21 cellular contexts compared by ENCODE assay signal in genomic region chr14:42556551-42556950, GRCh38.
"Had no signal": no experiment of that assay in that cellular context is flagged by ENCODE, and none has a peak within 500 bp of the region (broad histone marks: within the 10 kb centered on the region; RNA-seq: fewer than 3 reads in every experiment).

No MANE protein-coding gene starts in this region.

- H2AFZ ChIP-seq: neural progenitor cell had no signal

- H3K4me2 ChIP-seq: neural progenitor cell, smooth muscle cell had no signal

- H3K4me3 Mint-ChIP-seq: activated naive CD4-positive, alpha-beta T cell treated with anti-CD3 and anti-CD28 coated beads, Interleukin-2, amount 50 U/mL, for 24 hours; naive thymus-derived CD4-positive, alpha-beta T cell; neural progenitor cell; T-helper 2 cell treated with Interferon-gamma antibody and Interleukin-4, amounts not matched to agents 5 μg/mL and 100 μg/mL, for 36 hours; type B pancreatic cell had no signal

- H3K36me3 Mint-ChIP-seq: activated naive CD4-positive, alpha-beta T cell treated with anti-CD3 and anti-CD28 coated beads, Interleukin-2, amount 50 U/mL, for 24 hours; neural progenitor cell; type B pancreatic cell had no signal

- ATAC-seq: naive thymus-derived CD4-positive, alpha-beta T cell; psoas muscle; sciatic nerve had no signal

- H3K36me3 ChIP-seq: ascending aorta, breast epithelium, esophagus muscularis mucosa, neural progenitor cell, stomach had no signal

- H3K27ac Mint-ChIP-seq: activated naive CD4-positive, alpha-beta T cell treated with anti-CD3 and anti-CD28 coated beads, Interleukin-2, amount 50 U/mL, for 24 hours; naive thymus-derived CD4-positive, alpha-beta T cell; neural progenitor cell; T-helper 2 cell treated with Interferon-gamma antibody and Interleukin-4, amounts not matched to agents 5 μg/mL and 100 μg/mL, for 36 hours; type B pancreatic cell had no signal

- DNase-seq: activated CD4-positive, alpha-beta T cell treated with anti-CD3 and anti-CD28 coated beads, Interleukin-2, amount 50 U/mL, for 4 hours; activated gamma-delta T cell; cerebellar nuclear complex; cortex of kidney; hippocampal formation; islet precursor cell; mammary epithelial cell; naive thymus-derived CD4-positive, alpha-beta T cell; psoas muscle; stimulated activated CD4-positive, alpha-beta T cell treated with anti-CD3 and anti-CD28 coated beads, Interleukin-4, amount 100 ng/mL, for 1 hour; stomach; testis had no signal

- H3K4me1 Mint-ChIP-seq: activated naive CD4-positive, alpha-beta T cell treated with anti-CD3 and anti-CD28 coated beads, Interleukin-2, amount 50 U/mL, for 24 hours; naive thymus-derived CD4-positive, alpha-beta T cell; neural progenitor cell had no signal

- H3K4me1 ChIP-seq: ascending aorta, breast epithelium, esophagus muscularis mucosa, neural progenitor cell, psoas muscle, stomach, testis had no signal

- H3K9me3 ChIP-seq: ascending aorta, breast epithelium, esophagus muscularis mucosa, psoas muscle, testis had no signal

- H3K27me3 ChIP-seq: ascending aorta, breast epithelium, esophagus muscularis mucosa, neural progenitor cell, stomach, testis had no signal

- H3K9me3 Mint-ChIP-seq: activated naive CD4-positive, alpha-beta T cell treated with anti-CD3 and anti-CD28 coated beads, Interleukin-2, amount 50 U/mL, for 24 hours; neural progenitor cell had no signal

- H3K9ac ChIP-seq: neural progenitor cell had no signal

- H3K27me3 Mint-ChIP-seq: activated naive CD4-positive, alpha-beta T cell treated with anti-CD3 and anti-CD28 coated beads, Interleukin-2, amount 50 U/mL, for 24 hours; naive thymus-derived CD4-positive, alpha-beta T cell; type B pancreatic cell had no signal

- H3K27ac ChIP-seq: ascending aorta, breast epithelium, esophagus muscularis mucosa, neural progenitor cell, psoas muscle, stomach, testis had no signal

- H3K4me3 ChIP-seq: ascending aorta, breast epithelium, esophagus muscularis mucosa, neural progenitor cell, psoas muscle, smooth muscle cell, stomach, testis had no signal
